ENCODE assay signal across 9 cellular contexts in the genomic region with DNA sequence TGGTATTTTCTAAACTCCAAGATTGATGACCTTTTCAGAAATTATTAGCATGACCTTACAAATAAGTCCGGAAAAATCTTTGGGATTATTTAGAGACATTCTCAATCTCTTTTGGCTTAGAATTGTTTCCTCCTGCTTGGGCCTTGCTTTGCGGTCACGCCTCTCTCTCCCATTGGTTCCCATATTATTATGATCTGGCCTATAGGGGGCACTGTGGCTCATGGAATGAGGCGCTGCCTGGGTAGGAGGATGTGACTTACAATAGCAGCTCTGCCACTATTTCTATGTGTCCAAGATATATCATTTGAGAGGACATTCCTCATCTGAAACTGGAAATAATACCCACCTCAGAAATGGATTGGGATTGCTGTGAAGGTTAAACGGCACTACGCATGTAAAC.
DNase-seq lines count a peak whose midpoint lies in the region; ATAC-seq and TF ChIP-seq lines count a peak whose summit lies in the region.
"Had no signal": no experiment of that assay in that cellular context is flagged by ENCODE, and none has a peak within 500 bp of the region (broad histone marks: within the 10 kb centered on the region; RNA-seq: fewer than 3 reads in every experiment).

No MANE protein-coding gene starts in this region.

- peaks cover 9% of the 10 kb centered on the region for H3K4me1 Mint-ChIP-seq in brain
- no peaks in the 10 kb centered on the region for H3K4me1 Mint-ChIP-seq in neural crest cell

- TF ChIP-seq CTCF in brain (conservative IDR thresholded peaks at IDR 0.05) (peak; percentile 31 to 70), neural crest cell (conservative IDR thresholded peaks at IDR 0.05) (peak; percentile 69)

- H3K9me3 Mint-ChIP-seq in brain, result peaks cover 0 to 2% (median 0%) of the 10 kb centered on the region in 5 experiments
- H3K9me3 Mint-ChIP-seq in neural crest cell, result no peaks in the 10 kb centered on the region
- H3K9me3 Mint-ChIP-seq: stimulated activated naive CD8-positive, alpha-beta T cell treated with anti-CD3 and anti-CD28 coated beads, Interleukin-15, Interleukin-2, amounts not matched to agents 100 ng/mL and 50 ng/mL, for 24 hours had no signal

- peak; percentile 71 for DNase-seq in COLO829 (ENCODE audit: low spot score)
- peak; percentile 8 for DNase-seq in NCI-H128 (lab: John Stamatoyannopoulos, UW; ENCODE audit: unreplicated experiment)
- DNase-seq in neural crest cell (ENCODE audit: low read depth, low spot score), result peak; percentile 63
- no peak for DNase-seq in NCI-H2029 (lab: John Stamatoyannopoulos, UW)

- H3K27me3 Mint-ChIP-seq in brain (no peaks in the 10 kb centered on the region), neural crest cell (ENCODE audit: low read depth) (peaks cover 32% of the 10 kb centered on the region)

- H3K27ac Mint-ChIP-seq in brain, result no peak overlapping the region
- H3K27ac Mint-ChIP-seq in neural crest cell (ENCODE audit: unreplicated experiment), result no peak overlapping the region
- H3K27ac Mint-ChIP-seq: stimulated activated naive CD8-positive, alpha-beta T cell treated with anti-CD3 and anti-CD28 coated beads, Interleukin-15, Interleukin-2, amounts not matched to agents 100 ng/mL and 50 ng/mL, for 24 hours had no signal

- peak; percentile 67 for ATAC-seq in GM18502 (IDR thresholded peaks at IDR 0.05; ENCODE audit: poor library complexity, unreplicated experiment)
- no peak for ATAC-seq in GM18873 (IDR thresholded peaks at IDR 0.05; ENCODE audit: low FRiP score, unreplicated experiment)
- no peak for ATAC-seq in GM21526 (IDR thresholded peaks at IDR 0.05; ENCODE audit: low FRiP score, unreplicated experiment)

- no peaks in the 10 kb centered on the region for H3K36me3 Mint-ChIP-seq in brain
- no peaks in the 10 kb centered on the region for H3K36me3 Mint-ChIP-seq in neural crest cell (ENCODE audit: low read depth)

- no peak overlapping the region for H3K4me3 Mint-ChIP-seq in brain
- H3K4me3 Mint-ChIP-seq in neural crest cell, result no peak overlapping the region
- H3K4me3 Mint-ChIP-seq: stimulated activated naive CD8-positive, alpha-beta T cell treated with anti-CD3 and anti-CD28 coated beads, Interleukin-15, Interleukin-2, amounts not matched to agents 100 ng/mL and 50 ng/mL, for 24 hours had no signal
